Comparison of ENCODE assay signal across 19 cellular contexts in genomic region chr2:55864351-55865084, GRCh38. TPM values are rescaled to one million over a fixed set of nuclear protein-coding genes. Genes with fewer than 3 reads are reported as not detected.
DNase-seq lines count a peak whose midpoint lies in the region; ATAC-seq and TF ChIP-seq lines count a peak whose summit lies in the region.
"Had no signal": no experiment of that assay in that cellular context is flagged by ENCODE, and none has a peak within 500 bp of the region (broad histone marks: within the 10 kb centered on the region; RNA-seq: fewer than 3 reads in every experiment).

No MANE protein-coding gene starts in this region.

- H3K36me3 ChIP-seq in right atrium auricular region: no peaks in the 10 kb centered on the region
- H3K36me3 ChIP-seq in ovary: no peaks in the 10 kb centered on the region
- H3K36me3 ChIP-seq in WERI-Rb-1: no peaks in the 10 kb centered on the region

- H3K4me3 Mint-ChIP-seq in activated naive CD8-positive, alpha-beta T cell treated with anti-CD3 and anti-CD28 coated beads, Interleukin-2, amount 50 U/mL, for 24 hours: no peak overlapping the region

- no peak overlapping the region for H3K27ac Mint-ChIP-seq in activated naive CD8-positive, alpha-beta T cell treated with anti-CD3 and anti-CD28 coated beads, Interleukin-2, amount 50 U/mL, for 24 hours

- H3K27me3 Mint-ChIP-seq in activated naive CD8-positive, alpha-beta T cell treated with anti-CD3 and anti-CD28 coated beads, Interleukin-2, amount 50 U/mL, for 24 hours: no peaks in the 10 kb centered on the region

- H3K9me3 Mint-ChIP-seq in activated naive CD8-positive, alpha-beta T cell treated with anti-CD3 and anti-CD28 coated beads, Interleukin-2, amount 50 U/mL, for 24 hours: no peaks in the 10 kb centered on the region

- H3K27me3 ChIP-seq in right atrium auricular region (no peaks in the 10 kb centered on the region), ovary (no peaks in the 10 kb centered on the region), WERI-Rb-1 (ENCODE audit: insufficient read depth, low read depth, severe bottlenecking) (no peaks in the 10 kb centered on the region)

- no peak for TF ChIP-seq CTCF in right atrium auricular region (IDR thresholded peaks at IDR 0.05)
- no peak for TF ChIP-seq CTCF in ovary (IDR thresholded peaks at IDR 0.05)
- TF ChIP-seq CTCF in WERI-Rb-1 (IDR thresholded peaks at IDR 0.05; ENCODE audit: low read depth, low read length): no peak

- no peak for TF ChIP-seq EP300 in ovary (IDR thresholded peaks at IDR 0.05)

- no peak for TF ChIP-seq POLR2A in ovary (IDR thresholded peaks at IDR 0.05)

- H3K4me1 Mint-ChIP-seq in activated naive CD8-positive, alpha-beta T cell treated with anti-CD3 and anti-CD28 coated beads, Interleukin-2, amount 50 U/mL, for 24 hours: no peaks in the 10 kb centered on the region

- H3K4me1 ChIP-seq in right atrium auricular region: peaks cover 0 to 29% of the 10 kb centered on the region in 2 donors
- H3K4me1 ChIP-seq in ovary (ENCODE audit: insufficient read depth): peaks cover 12% of the 10 kb centered on the region

- in situ Hi-C loops in KBM-7 (cut with MboI; ENCODE audit: low pct_unique_long_range_greater_than_20kb, low sequenced_read_pairs): no loop called here

- 78 to 89% (median 84%) methylated on average over 6 of the region's 6 CpGs for WGBS in ovary, 3 donors

- intact Hi-C loops in left ventricle myocardium superior (cut with micrococcal nuclease) (no loop called here), ovary (cut with DNase I) (no loop called here)

- H3K27ac ChIP-seq in right atrium auricular region: peak overlapping the region; percentile 26 to 30
- H3K27ac ChIP-seq in epithelial cell of prostate: peak overlapping the region; percentile 95
- H3K27ac ChIP-seq in ovary: peak overlapping the region; percentile 6 to 43
- H3K27ac ChIP-seq in WERI-Rb-1: no peak overlapping the region

- H3K36me3 Mint-ChIP-seq in activated naive CD8-positive, alpha-beta T cell treated with anti-CD3 and anti-CD28 coated beads, Interleukin-2, amount 50 U/mL, for 24 hours (ENCODE audit: low read depth): no peaks in the 10 kb centered on the region

- no peaks in the 10 kb centered on the region for H3K9me3 ChIP-seq in right atrium auricular region
- H3K9me3 ChIP-seq in ovary: no peaks in the 10 kb centered on the region
- no peaks in the 10 kb centered on the region for H3K9me3 ChIP-seq in WERI-Rb-1 (ENCODE audit: severe bottlenecking)

- DNase-seq in right atrium auricular region (ENCODE audit: low spot score) (no peak), left ventricle myocardium superior (no peak), epithelial cell of prostate (ENCODE audit: low read depth, low spot score) (no peak), ovary (no peak), KBM-7 (no peak), WERI-Rb-1 (no peak)
- DNase-seq in stimulated activated CD4-positive, alpha-beta T cell treated with anti-CD3 and anti-CD28 coated beads, Interleukin-2, amount 100 ng/mL, for 48 hours: no peak
- no peak for DNase-seq in activated naive CD8-positive, alpha-beta T cell treated with anti-CD3 and anti-CD28 coated beads, Interleukin-2, amount 50 U/mL, for 24 hours
- DNase-seq: C1 segment of cervical spinal cord; DMS79 treated with DMSO at 0.1 percent for 48 hours; MV-4-11; NCI-H1417; NCI-H2029; NCI-H2171; NCI-H446; NCI-H69; NK-92 treated with Interleukin-12 subunit alpha and Interleukin-12 subunit beta, amount 100 ng/mL, for 24 hours; OCI-M1 had no signal

- no peak for ATAC-seq in left ventricle myocardium superior
- ATAC-seq in activated naive CD8-positive, alpha-beta T cell treated with anti-CD3 and anti-CD28 coated beads, Interleukin-2, amount 50 U/mL, for 24 hours: no peak
- ATAC-seq: HCT116 had no signal

- H3K4me3 ChIP-seq in right atrium auricular region: no peak overlapping the region
- H3K4me3 ChIP-seq in ovary: no peak overlapping the region
- H3K4me3 ChIP-seq in WERI-Rb-1 (ENCODE audit: low read depth, low read length): no peak overlapping the region

RNA-seq across cellular contexts. Expression of gene EFEMP1, which starts 59.1 kb away (rescaled TPM):
- 100 to 1,000 TPM; 246 to 308 TPM for total RNA-seq in right atrium auricular region
- 50.7 TPM for total RNA-seq in left ventricle myocardium superior
- total RNA-seq in ovary: 100 to 1,000 TPM; 204 to 350 (median 282) TPM
- polyA plus RNA-seq in ovary: 100 to 1,000 TPM; 238 to 482 TPM
